In the genomic region with DNA sequence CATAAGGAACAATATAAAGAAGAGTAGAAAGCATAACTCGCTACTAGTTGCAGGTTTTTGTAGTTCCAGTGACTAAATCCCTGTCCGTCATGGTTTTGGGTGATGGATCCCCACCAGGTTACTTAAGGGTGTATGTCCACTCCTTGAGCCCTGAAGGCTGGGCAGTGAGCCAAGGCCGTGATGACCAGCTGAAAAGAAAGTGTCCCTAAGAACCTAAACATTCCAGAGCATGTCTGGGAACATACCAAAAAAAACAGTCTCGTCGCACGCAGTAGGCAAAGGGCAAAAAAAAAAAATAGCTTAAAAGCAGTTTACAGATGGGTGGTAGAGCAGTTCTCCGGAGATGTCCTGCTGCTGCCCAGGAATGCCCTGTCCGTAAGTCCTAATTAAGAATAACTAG, we compare ENCODE assay signal across 30 cellular contexts. TPM values are rescaled to one million over a fixed set of nuclear protein-coding genes. Genes with fewer than 3 reads are reported as not detected.
DNase-seq lines count a peak whose midpoint lies in the region; ATAC-seq and TF ChIP-seq lines count a peak whose summit lies in the region.
"Had no signal": no experiment of that assay in that cellular context is flagged by ENCODE, and none has a peak within 500 bp of the region (broad histone marks: within the 10 kb centered on the region; RNA-seq: fewer than 3 reads in every experiment).

No MANE protein-coding gene starts in this region.

- H3K36me3 ChIP-seq in brain microvascular endothelial cell (replicated peaks) (no peaks in the 10 kb centered on the region), hepatocyte (replicated peaks; ENCODE audit: insufficient read depth, low read depth) (no peaks in the 10 kb centered on the region), colonic mucosa (no peaks in the 10 kb centered on the region)
- H3K36me3 ChIP-seq: BLaER1, heart right ventricle, upper lobe of right lung had no signal

- WGBS in hepatocyte (ENCODE audit: low lambda C conversion rate, missing lambda C conversion rate): 89% methylated on average over 8 of the region's 8 CpGs

- H3K36me3 Mint-ChIP-seq in stimulated activated naive B cell treated with anti-CD40 and anti-IgM and Interleukin-4, amounts not matched to agents 10 μg/mL and 1 μg/mL and 100 μg/mL, for 72 hours: no peaks in the 10 kb centered on the region
- H3K36me3 Mint-ChIP-seq: naive B cell had no signal

- H3K27ac ChIP-seq in brain microvascular endothelial cell: peak overlapping the region; percentile 83
- H3K27ac ChIP-seq in hepatocyte: peak overlapping the region; percentile 64
- no peak overlapping the region for H3K27ac ChIP-seq in colonic mucosa
- H3K27ac ChIP-seq: BLaER1, epithelial cell of prostate, foreskin keratinocyte, heart right ventricle, upper lobe of right lung had no signal

- no peaks in the 10 kb centered on the region for H4K20me1 ChIP-seq in hepatocyte (ENCODE audit: insufficient read depth, poor library complexity, severe bottlenecking)
- H4K20me1 ChIP-seq: BLaER1 had no signal

- no peak overlapping the region for H3K27ac Mint-ChIP-seq in stimulated activated naive B cell treated with anti-CD40 and anti-IgM and Interleukin-4, amounts not matched to agents 10 μg/mL and 1 μg/mL and 100 μg/mL, for 72 hours
- H3K27ac Mint-ChIP-seq: activated B cell treated with CpG ODN at 0.5 μM for 24 hours had no signal

- in situ Hi-C loops in brain microvascular endothelial cell (cut with HindIII; ENCODE audit: low pct_ligation_motif_present, low sequenced_read_pairs): no loop called here

- H3K79me2 ChIP-seq in hepatocyte: no peaks in the 10 kb centered on the region

- H3K9me3 Mint-ChIP-seq in stimulated activated naive B cell treated with anti-CD40 and anti-IgM and Interleukin-4, amounts not matched to agents 10 μg/mL and 1 μg/mL and 100 μg/mL, for 72 hours: peaks cover 5 to 9% of the 10 kb centered on the region in 2 donors

- no peak for ATAC-seq in stimulated activated naive B cell treated with anti-CD40 and anti-IgM and Interleukin-4, amounts not matched to agents 10 μg/mL and 1 μg/mL and 100 μg/mL, for 72 hours (replicated peaks)
- ATAC-seq in GM21360 (IDR thresholded peaks at IDR 0.05; ENCODE audit: unreplicated experiment): no peak
- ATAC-seq: foreskin keratinocyte, heart right ventricle, left lobe of liver, upper lobe of right lung had no signal

- peaks cover 3 to 5% of the 10 kb centered on the region in 2 donors for H3K27me3 Mint-ChIP-seq in stimulated activated naive B cell treated with anti-CD40 and anti-IgM and Interleukin-4, amounts not matched to agents 10 μg/mL and 1 μg/mL and 100 μg/mL, for 72 hours
- H3K27me3 Mint-ChIP-seq: activated B cell treated with CpG ODN at 0.5 μM for 24 hours had no signal

- no peak overlapping the region for H2AFZ ChIP-seq in hepatocyte

- DNase-seq in HS-27A (ENCODE audit: low read depth) (peak; percentile 48), brain microvascular endothelial cell (peak; percentile 79), hepatocyte (ENCODE audit: low spot score) (no peak), smooth muscle cell of the brain vasculature (ENCODE audit: low read depth, low spot score) (peak; percentile 46), colonic mucosa (no peak), NCI-H2171 (lab: John Stamatoyannopoulos, UW) (no peak)
- no peak for DNase-seq in stimulated activated naive B cell treated with anti-CD40 and anti-IgM and Interleukin-4, amounts not matched to agents 10 μg/mL and 1 μg/mL and 100 μg/mL, for 72 hours
- DNase-seq: ACHN; activated B cell treated with CpG ODN at 0.5 μM for 24 hours; activated CD4-positive, alpha-beta T cell treated with anti-CD3 and anti-CD28 coated beads, Interleukin-2, amount 50 U/mL, for 4 hours; activated naive CD4-positive, alpha-beta T cell treated with anti-CD3 and anti-CD28 coated beads, Interleukin-2, amount 50 U/mL, for 16 hours; DMS53; effector CD4-positive, alpha-beta T cell; foreskin keratinocyte; GDM1; H7; heart right ventricle; KBM-7; naive B cell; NCI-H1417; NCI-H2081; NCI-H774; small intestine; T-helper 1 cell; upper lobe of right lung had no signal

- no peak overlapping the region for H3K9ac ChIP-seq in colonic mucosa (ENCODE audit: low read depth in 2 of 2, low read length in 2 of 2)
- H3K9ac ChIP-seq: BLaER1 had no signal

- H3K27me3 ChIP-seq in brain microvascular endothelial cell (replicated peaks) (no peaks in the 10 kb centered on the region), hepatocyte (no peaks in the 10 kb centered on the region), colonic mucosa (no peaks in the 10 kb centered on the region)
- H3K27me3 ChIP-seq: BLaER1, foreskin keratinocyte, heart right ventricle, upper lobe of right lung had no signal

- H3K9me3 ChIP-seq in hepatocyte (ENCODE audit: low read depth): no peaks in the 10 kb centered on the region
- H3K9me3 ChIP-seq in colonic mucosa: no peaks in the 10 kb centered on the region
- H3K9me3 ChIP-seq: upper lobe of right lung had no signal

- no peak for TF ChIP-seq CTCF in brain microvascular endothelial cell (IDR thresholded peaks at IDR 0.05; ENCODE audit: low read depth, low read length, missing control alignments)
- TF ChIP-seq CTCF in hepatocyte (IDR thresholded peaks at IDR 0.05; ENCODE audit: poor library complexity): no peak
- no peak for TF ChIP-seq CTCF in colonic mucosa (IDR thresholded peaks at IDR 0.05)

- H3K4me2 ChIP-seq in hepatocyte: no peak overlapping the region
- H3K4me2 ChIP-seq: BLaER1 had no signal

- H3K4me3 ChIP-seq in brain microvascular endothelial cell (ENCODE audit: low read depth, low read length): no peak overlapping the region
- H3K4me3 ChIP-seq in hepatocyte: no peak overlapping the region
- H3K4me3 ChIP-seq in colonic mucosa: no peak overlapping the region
- H3K4me3 ChIP-seq: BLaER1, heart right ventricle, upper lobe of right lung had no signal

- intact Hi-C loops in colonic mucosa (cut with DNase I): loop anchor here (10.0 kb wide), 1 partner anchor 66 kb away; no protein-coding TSS in a partner anchor

- H3K4me1 Mint-ChIP-seq in stimulated activated naive B cell treated with anti-CD40 and anti-IgM and Interleukin-4, amounts not matched to agents 10 μg/mL and 1 μg/mL and 100 μg/mL, for 72 hours: no peaks in the 10 kb centered on the region
- H3K4me1 Mint-ChIP-seq: activated B cell treated with CpG ODN at 0.5 μM for 24 hours, mesothelial cell of epicardium, naive B cell had no signal

- H3K4me1 ChIP-seq in hepatocyte (ENCODE audit: insufficient read depth) (no peaks in the 10 kb centered on the region), colonic mucosa (no peaks in the 10 kb centered on the region)
- H3K4me1 ChIP-seq: BLaER1, foreskin keratinocyte, heart right ventricle, upper lobe of right lung had no signal

- no peak overlapping the region for H3K4me3 Mint-ChIP-seq in stimulated activated naive B cell treated with anti-CD40 and anti-IgM and Interleukin-4, amounts not matched to agents 10 μg/mL and 1 μg/mL and 100 μg/mL, for 72 hours
- H3K4me3 Mint-ChIP-seq: activated B cell treated with CpG ODN at 0.5 μM for 24 hours, mesothelial cell of epicardium, naive B cell had no signal

- no peaks in the 10 kb centered on the region for H3K9me2 ChIP-seq in hepatocyte (replicated peaks; ENCODE audit: insufficient read depth)

RNA-seq across cellular contexts. Expression of a gene that starts 21.4 kb away (rescaled TPM):
- total RNA-seq in hepatocyte (27.7 and 34.1 TPM in 2 replicates), colonic mucosa (10 to 100 TPM; 36.9 to 56.6 TPM)
- 19.4 and 21.2 TPM in 2 replicates for polyA plus RNA-seq in hepatocyte

Comparison
In these comparisons a context has a peak if more than half of its experiments do, and no peak if none do; other contexts are left out.
1. DNase-seq: peak in HS-27A (single experiment), brain microvascular endothelial cell (single experiment) and smooth muscle cell of the brain vasculature (single experiment); none in hepatocyte (single experiment), stimulated activated naive B cell treated with anti-CD40 and anti-IgM and Interleukin-4, amounts not matched to agents 10 μg/mL and 1 μg/mL and 100 μg/mL, for 72 hours (single experiment), colonic mucosa (single experiment) and NCI-H2171 (single experiment).